ENCODE assay signal across 17 cellular contexts in genomic region chr13:57874530-57874929, GRCh38.
"Had no signal": no experiment of that assay in that cellular context is flagged by ENCODE, and none has a peak within 500 bp of the region (broad histone marks: within the 10 kb centered on the region; RNA-seq: fewer than 3 reads in every experiment).

No MANE protein-coding gene starts in this region.

- H3K27ac Mint-ChIP-seq: activated CD4-positive, alpha-beta memory T cell treated with anti-CD3 and anti-CD28 coated beads for 36 hours; activated CD4-positive, alpha-beta T cell treated with anti-CD3 and anti-CD28 coated beads for 36 hours; activated CD8-positive, alpha-beta memory T cell treated with anti-CD3 and anti-CD28 coated beads, Interleukin-2, amount 10 ng/mL, durations not matched to agents 7 days and 5 days; activated T-cell treated with anti-CD3 and anti-CD28 coated beads, Interleukin-2, amount 50 U/mL, for 24 hours; brain; naive thymus-derived CD4-positive, alpha-beta T cell; stimulated activated memory B cell treated with anti-CD40 and anti-IgM and Interleukin-4, amounts not matched to agents 10 μg/mL and 1 μg/mL and 100 μg/mL, for 72 hours; T-cell had no signal

- H3K4me3 ChIP-seq: pancreas had no signal

- H3K4me1 ChIP-seq: pancreas had no signal

- H3K9me3 ChIP-seq: pancreas had no signal

- FAIRE-seq: endothelial cell of umbilical vein, pancreas had no signal

- H3K4me3 Mint-ChIP-seq: activated CD4-positive, alpha-beta memory T cell treated with anti-CD3 and anti-CD28 coated beads for 36 hours; activated CD4-positive, alpha-beta T cell treated with anti-CD3 and anti-CD28 coated beads for 36 hours; activated CD8-positive, alpha-beta memory T cell treated with anti-CD3 and anti-CD28 coated beads, Interleukin-2, amount 10 ng/mL, durations not matched to agents 7 days and 5 days; activated T-cell treated with anti-CD3 and anti-CD28 coated beads, Interleukin-2, amount 50 U/mL, for 24 hours; brain; naive thymus-derived CD4-positive, alpha-beta T cell; stimulated activated memory B cell treated with anti-CD40 and anti-IgM and Interleukin-4, amounts not matched to agents 10 μg/mL and 1 μg/mL and 100 μg/mL, for 72 hours; T-cell had no signal

- ATAC-seq: activated CD4-positive, alpha-beta T cell treated with anti-CD3 and anti-CD28 coated beads for 36 hours; activated CD8-positive, alpha-beta memory T cell treated with anti-CD3 and anti-CD28 coated beads, Interleukin-2, amount 10 ng/mL, durations not matched to agents 7 days and 5 days; naive thymus-derived CD4-positive, alpha-beta T cell; pancreas; stimulated activated memory B cell treated with anti-CD40 and anti-IgM and Interleukin-4, amounts not matched to agents 10 μg/mL and 1 μg/mL and 100 μg/mL, for 72 hours; T-cell had no signal

- H3K36me3 Mint-ChIP-seq: activated CD4-positive, alpha-beta memory T cell treated with anti-CD3 and anti-CD28 coated beads for 36 hours; activated CD8-positive, alpha-beta memory T cell treated with anti-CD3 and anti-CD28 coated beads, Interleukin-2, amount 10 ng/mL, durations not matched to agents 7 days and 5 days; brain; naive thymus-derived CD4-positive, alpha-beta T cell; stimulated activated memory B cell treated with anti-CD40 and anti-IgM and Interleukin-4, amounts not matched to agents 10 μg/mL and 1 μg/mL and 100 μg/mL, for 72 hours; T-cell had no signal

- H3K27me3 ChIP-seq: pancreas had no signal

- H3K27ac ChIP-seq: pancreas had no signal

- H3K36me3 ChIP-seq: pancreas had no signal

- DNase-seq: activated CD4-positive, alpha-beta memory T cell treated with anti-CD3 and anti-CD28 coated beads for 36 hours; activated CD4-positive, alpha-beta T cell treated with anti-CD3 and anti-CD28 coated beads for 36 hours; activated CD8-positive, alpha-beta memory T cell treated with anti-CD3 and anti-CD28 coated beads, Interleukin-2, amount 10 ng/mL, durations not matched to agents 7 days and 5 days; activated naive CD4-positive, alpha-beta T cell treated with anti-CD3 and anti-CD28 coated beads, Interleukin-2, amount 50 U/mL, for 16 hours; activated T-cell treated with anti-CD3 and anti-CD28 coated beads, Interleukin-2, amount 50 U/mL, for 24 hours; cortex of kidney; effector CD4-positive, alpha-beta T cell; foreskin melanocyte; mammary epithelial cell; naive thymus-derived CD4-positive, alpha-beta T cell; pancreas; stimulated activated CD4-positive, alpha-beta T cell treated with anti-CD3 and anti-CD28 coated beads, Interleukin-2, amount 100 ng/mL, for 48 hours; T-cell; T-helper 9 cell had no signal

- H3K4me1 Mint-ChIP-seq: activated CD4-positive, alpha-beta T cell treated with anti-CD3 and anti-CD28 coated beads for 36 hours; activated CD8-positive, alpha-beta memory T cell treated with anti-CD3 and anti-CD28 coated beads, Interleukin-2, amount 10 ng/mL, durations not matched to agents 7 days and 5 days; brain; naive thymus-derived CD4-positive, alpha-beta T cell; stimulated activated memory B cell treated with anti-CD40 and anti-IgM and Interleukin-4, amounts not matched to agents 10 μg/mL and 1 μg/mL and 100 μg/mL, for 72 hours; T-cell had no signal

- H3K27me3 Mint-ChIP-seq: activated CD4-positive, alpha-beta memory T cell treated with anti-CD3 and anti-CD28 coated beads for 36 hours; activated CD4-positive, alpha-beta T cell treated with anti-CD3 and anti-CD28 coated beads for 36 hours; activated CD8-positive, alpha-beta memory T cell treated with anti-CD3 and anti-CD28 coated beads, Interleukin-2, amount 10 ng/mL, durations not matched to agents 7 days and 5 days; activated T-cell treated with anti-CD3 and anti-CD28 coated beads, Interleukin-2, amount 50 U/mL, for 24 hours; brain; naive thymus-derived CD4-positive, alpha-beta T cell; stimulated activated memory B cell treated with anti-CD40 and anti-IgM and Interleukin-4, amounts not matched to agents 10 μg/mL and 1 μg/mL and 100 μg/mL, for 72 hours; T-cell had no signal

- H3K9me3 Mint-ChIP-seq: brain had no signal
